In the genomic region with DNA sequence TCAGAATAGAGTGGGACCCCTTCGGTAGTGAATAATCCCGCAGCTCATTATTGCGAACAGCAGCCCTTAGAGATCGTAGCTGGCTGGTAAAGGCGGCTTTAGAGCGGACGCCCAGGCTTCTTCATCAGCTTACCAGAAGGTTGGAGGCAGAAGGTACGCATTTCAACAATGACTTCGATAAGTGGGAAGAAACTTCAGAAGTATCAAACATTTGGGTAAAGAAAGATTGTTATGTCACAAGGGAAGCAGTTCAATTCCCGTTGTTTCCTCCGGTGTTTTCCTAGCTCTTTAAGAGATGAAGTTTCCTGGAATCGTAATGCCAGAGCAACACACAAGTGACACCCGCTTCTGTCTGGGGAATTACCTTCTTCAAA, we compare ENCODE assay signal across 9 cellular contexts.
A peak's percentile ranks its signal among the peaks of the same experiment; 100 is the strongest.
DNase-seq lines count a peak whose midpoint lies in the region; ATAC-seq and TF ChIP-seq lines count a peak whose summit lies in the region.
"Had no signal": no experiment of that assay in that cellular context is flagged by ENCODE, and none has a peak within 500 bp of the region (broad histone marks: within the 10 kb centered on the region; RNA-seq: fewer than 3 reads in every experiment).

No MANE protein-coding gene starts in this region.

- no peak for TF ChIP-seq RAD21 in SK-N-SH (IDR thresholded peaks at IDR 0.05; ENCODE audit: low read length)

- H3K27me3 ChIP-seq in SK-N-SH (ENCODE audit: insufficient read depth), result peaks cover 42% of the 10 kb centered on the region

- WGBS in SK-N-SH (ENCODE audit: low lambda C conversion rate), result 2% methylated on average over 13 of the region's 13 CpGs

- TF ChIP-seq CTCF in SK-N-SH (IDR thresholded peaks at IDR 0.05), result no peak

- peaks cover 9% of the 10 kb centered on the region for H3F3A ChIP-seq in SK-N-SH (replicated peaks; ENCODE audit: insufficient read depth)

- no peak overlapping the region for H3K27ac ChIP-seq in SK-N-SH (ENCODE audit: low read depth in 2 of 2, low read length in 1 of 2)
- H3K27ac ChIP-seq: prostate gland had no signal

- no peak overlapping the region for H3K9ac ChIP-seq in SK-N-SH

- H4K20me1 ChIP-seq in SK-N-SH (ENCODE audit: insufficient read depth), result no peaks in the 10 kb centered on the region

- H3K9me2 ChIP-seq in SK-N-SH, result no peaks in the 10 kb centered on the region

- H3K79me2 ChIP-seq in SK-N-SH (ENCODE audit: insufficient read depth), result no peaks in the 10 kb centered on the region

- ATAC-seq in HG02642 (IDR thresholded peaks at IDR 0.05; ENCODE audit: poor library complexity, unreplicated experiment), result peak; percentile 14
- no peak for ATAC-seq in HG02981 (IDR thresholded peaks at IDR 0.05; ENCODE audit: unreplicated experiment)

- peak overlapping the region; percentile 69 for H3K4me2 ChIP-seq in SK-N-SH

- H3K36me3 ChIP-seq in SK-N-SH (replicated peaks in 1 of 2; ENCODE audit: control insufficient read depth in 1 of 2, insufficient read depth in 2 of 2, low read length in 1 of 2), result no peaks in the 10 kb centered on the region
- H3K36me3 ChIP-seq: prostate gland had no signal

- no peak for TF ChIP-seq EP300 in SK-N-SH (IDR thresholded peaks at IDR 0.05; ENCODE audit: borderline replicate concordance in 1 of 2, low read depth in 1 of 2, low read length in 1 of 2)

- H3K4me1 ChIP-seq in SK-N-SH (ENCODE audit: control insufficient read depth in 1 of 2, insufficient read depth in 2 of 2, low read depth in 1 of 2, low read length in 1 of 2), result no peaks in the 10 kb centered on the region; a peak in 1 of 4 replicates
- H3K4me1 ChIP-seq: prostate gland had no signal

- DNase-seq in Daoy (ENCODE audit: low read depth) (peak; percentile 46), SK-N-SH (no peak), NCI-H1694 treated with DMSO at 0.1 percent for 48 hours (lab: John Stamatoyannopoulos, UW) (no peak), A172 (ENCODE audit: low spot score) (no peak)
- no peak for DNase-seq in NK-92 treated with Interleukin-12 subunit alpha and Interleukin-12 subunit beta, amount 100 ng/mL, for 24 hours (lab: John Stamatoyannopoulos, UW)

- H3K4me3 ChIP-seq in SK-N-SH (ENCODE audit: low read depth in 2 of 2, low read length in 1 of 2) (peak overlapping the region; percentile 39 to 40; a peak in 3 of 4 replicates), iPS-18c (ENCODE audit: insufficient read depth, low read depth, low read length) (peak overlapping the region; percentile 44; the same call in 1 of the 2 replicates)
- H3K4me3 ChIP-seq: prostate gland had no signal

- H2AFZ ChIP-seq in SK-N-SH (ENCODE audit: low read depth), result 0 out of 2 replicates have a peak overlapping the region, but pooled peaks have one; percentile 14

- POLR2A ChIA-PET in SK-N-SH (lab: Yijun Ruan, JAX), result no interaction called here

- H3K9me3 ChIP-seq in SK-N-SH, result no peaks in the 10 kb centered on the region
- no peaks in the 10 kb centered on the region for H3K9me3 ChIP-seq in iPS-18c (ENCODE audit: control insufficient read depth, insufficient read depth, low read length)
- H3K9me3 ChIP-seq: prostate gland had no signal

- CTCF ChIA-PET in SK-N-SH (lab: Yijun Ruan, JAX), result no interaction called here

TF ChIP-seq in SK-N-SH, 30 proteins besides CTCF, POLR2A, EP300 and RAD21:
- TF ChIP-seq EZH2phosphoT487 (IDR thresholded peaks at IDR 0.05; ENCODE audit: borderline replicate concordance, low read depth), result no peak
- TF ChIP-seq JUND (IDR thresholded peaks at IDR 0.05), result no peak
- TF ChIP-seq, protein P1, sequence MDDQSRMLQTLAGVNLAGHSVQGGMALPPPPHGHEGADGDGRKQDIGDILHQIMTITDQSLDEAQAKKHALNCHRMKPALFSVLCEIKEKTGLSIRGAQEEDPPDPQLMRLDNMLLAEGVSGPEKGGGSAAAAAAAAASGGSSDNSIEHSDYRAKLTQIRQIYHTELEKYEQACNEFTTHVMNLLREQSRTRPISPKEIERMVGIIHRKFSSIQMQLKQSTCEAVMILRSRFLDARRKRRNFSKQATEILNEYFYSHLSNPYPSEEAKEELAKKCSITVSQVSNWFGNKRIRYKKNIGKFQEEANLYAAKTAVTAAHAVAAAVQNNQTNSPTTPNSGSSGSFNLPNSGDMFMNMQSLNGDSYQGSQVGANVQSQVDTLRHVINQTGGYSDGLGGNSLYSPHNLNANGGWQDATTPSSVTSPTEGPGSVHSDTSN (IDR thresholded peaks at IDR 0.05), result no peak
- TF ChIP-seq SMC3 (IDR thresholded peaks at IDR 0.05; ENCODE audit: low read depth, low read length), result no peak
- TF ChIP-seq NFIC (IDR thresholded peaks at IDR 0.05; ENCODE audit: borderline replicate concordance), result no peak
- TF ChIP-seq POLR2AphosphoS5 (IDR thresholded peaks at IDR 0.05; ENCODE audit: low read depth, low read length), result no peak
- no peak for TF ChIP-seq TEAD4 (IDR thresholded peaks at IDR 0.05; ENCODE audit: borderline replicate concordance, insufficient read depth)
- TF ChIP-seq TAF1 (IDR thresholded peaks at IDR 0.05; ENCODE audit: borderline replicate concordance, low read depth, low read length), result no peak
- TF ChIP-seq SIN3A (IDR thresholded peaks at IDR 0.05; ENCODE audit: borderline replicate concordance, low read depth, low read length), result no peak
- TF ChIP-seq, protein P2, sequence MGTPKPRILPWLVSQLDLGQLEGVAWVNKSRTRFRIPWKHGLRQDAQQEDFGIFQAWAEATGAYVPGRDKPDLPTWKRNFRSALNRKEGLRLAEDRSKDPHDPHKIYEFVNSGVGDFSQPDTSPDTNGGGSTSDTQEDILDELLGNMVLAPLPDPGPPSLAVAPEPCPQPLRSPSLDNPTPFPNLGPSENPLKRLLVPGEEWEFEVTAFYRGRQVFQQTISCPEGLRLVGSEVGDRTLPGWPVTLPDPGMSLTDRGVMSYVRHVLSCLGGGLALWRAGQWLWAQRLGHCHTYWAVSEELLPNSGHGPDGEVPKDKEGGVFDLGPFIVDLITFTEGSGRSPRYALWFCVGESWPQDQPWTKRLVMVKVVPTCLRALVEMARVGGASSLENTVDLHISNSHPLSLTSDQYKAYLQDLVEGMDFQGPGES (IDR thresholded peaks at IDR 0.05; ENCODE audit: low read depth, low read length), result no peak
- no peak for TF ChIP-seq RFX5 (IDR thresholded peaks at IDR 0.05; ENCODE audit: low read length)
- TF ChIP-seq RCOR1 (IDR thresholded peaks at IDR 0.05; ENCODE audit: low read length), result no peak
- TF ChIP-seq GABPA (IDR thresholded peaks at IDR 0.05; ENCODE audit: low read depth), result no peak
- TF ChIP-seq MXI1 (IDR thresholded peaks at IDR 0.05; ENCODE audit: low read depth, low read length), result no peak
- no peak for TF ChIP-seq RXRA (IDR thresholded peaks at IDR 0.05; ENCODE audit: borderline replicate concordance, low read depth)
- no peak for TF ChIP-seq CHD2 (IDR thresholded peaks at IDR 0.05; ENCODE audit: low read length, partially characterized antibody)
- TF ChIP-seq FOXJ3 (CRISPR knock-in tag; IDR thresholded peaks at IDR 0.05), result no peak
- TF ChIP-seq MEF2A (IDR thresholded peaks at IDR 0.05; ENCODE audit: borderline replicate concordance, low read depth), result no peak
- TF ChIP-seq, protein P3, sequence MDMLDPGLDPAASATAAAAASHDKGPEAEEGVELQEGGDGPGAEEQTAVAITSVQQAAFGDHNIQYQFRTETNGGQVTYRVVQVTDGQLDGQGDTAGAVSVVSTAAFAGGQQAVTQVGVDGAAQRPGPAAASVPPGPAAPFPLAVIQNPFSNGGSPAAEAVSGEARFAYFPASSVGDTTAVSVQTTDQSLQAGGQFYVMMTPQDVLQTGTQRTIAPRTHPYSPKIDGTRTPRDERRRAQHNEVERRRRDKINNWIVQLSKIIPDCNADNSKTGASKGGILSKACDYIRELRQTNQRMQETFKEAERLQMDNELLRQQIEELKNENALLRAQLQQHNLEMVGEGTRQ (IDR thresholded peaks at IDR 0.05; ENCODE audit: borderline replicate concordance, low read depth, low read length), result no peak
- TF ChIP-seq, protein P4, sequence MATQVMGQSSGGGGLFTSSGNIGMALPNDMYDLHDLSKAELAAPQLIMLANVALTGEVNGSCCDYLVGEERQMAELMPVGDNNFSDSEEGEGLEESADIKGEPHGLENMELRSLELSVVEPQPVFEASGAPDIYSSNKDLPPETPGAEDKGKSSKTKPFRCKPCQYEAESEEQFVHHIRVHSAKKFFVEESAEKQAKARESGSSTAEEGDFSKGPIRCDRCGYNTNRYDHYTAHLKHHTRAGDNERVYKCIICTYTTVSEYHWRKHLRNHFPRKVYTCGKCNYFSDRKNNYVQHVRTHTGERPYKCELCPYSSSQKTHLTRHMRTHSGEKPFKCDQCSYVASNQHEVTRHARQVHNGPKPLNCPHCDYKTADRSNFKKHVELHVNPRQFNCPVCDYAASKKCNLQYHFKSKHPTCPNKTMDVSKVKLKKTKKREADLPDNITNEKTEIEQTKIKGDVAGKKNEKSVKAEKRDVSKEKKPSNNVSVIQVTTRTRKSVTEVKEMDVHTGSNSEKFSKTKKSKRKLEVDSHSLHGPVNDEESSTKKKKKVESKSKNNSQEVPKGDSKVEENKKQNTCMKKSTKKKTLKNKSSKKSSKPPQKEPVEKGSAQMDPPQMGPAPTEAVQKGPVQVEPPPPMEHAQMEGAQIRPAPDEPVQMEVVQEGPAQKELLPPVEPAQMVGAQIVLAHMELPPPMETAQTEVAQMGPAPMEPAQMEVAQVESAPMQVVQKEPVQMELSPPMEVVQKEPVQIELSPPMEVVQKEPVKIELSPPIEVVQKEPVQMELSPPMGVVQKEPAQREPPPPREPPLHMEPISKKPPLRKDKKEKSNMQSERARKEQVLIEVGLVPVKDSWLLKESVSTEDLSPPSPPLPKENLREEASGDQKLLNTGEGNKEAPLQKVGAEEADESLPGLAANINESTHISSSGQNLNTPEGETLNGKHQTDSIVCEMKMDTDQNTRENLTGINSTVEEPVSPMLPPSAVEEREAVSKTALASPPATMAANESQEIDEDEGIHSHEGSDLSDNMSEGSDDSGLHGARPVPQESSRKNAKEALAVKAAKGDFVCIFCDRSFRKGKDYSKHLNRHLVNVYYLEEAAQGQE (IDR thresholded peaks at IDR 0.05; ENCODE audit: low read depth, low read length), result no peak
